ENCODE assay signal across 4 cellular contexts in genomic region chr1:63509718-63510117, GRCh38.
"Had no signal": no experiment of that assay in that cellular context is flagged by ENCODE, and none has a peak within 500 bp of the region (broad histone marks: within the 10 kb centered on the region; RNA-seq: fewer than 3 reads in every experiment).

No MANE protein-coding gene starts in this region.

- H3K27ac ChIP-seq: HL-60 had no signal

- ATAC-seq: HepG2, K562 had no signal

- DNase-seq: IMR-90 had no signal

- H3K4me3 ChIP-seq: K562 had no signal
